ENCODE assay signal across 15 cellular contexts in genomic region chr3:170078620-170079281, GRCh38.
DNase-seq lines count a peak whose midpoint lies in the region; TF ChIP-seq lines count a peak whose summit lies in the region.
"Had no signal": no experiment of that assay in that cellular context is flagged by ENCODE, and none has a peak within 500 bp of the region (broad histone marks: within the 10 kb centered on the region; RNA-seq: fewer than 3 reads in every experiment).

No MANE protein-coding gene starts in this region.

- H3K9me3 ChIP-seq in MM.1S (replicated peaks; ENCODE audit: insufficient read depth, low read length) (no peaks in the 10 kb centered on the region), parathyroid adenoma (ENCODE audit: control insufficient read depth, low read length) (no peaks in the 10 kb centered on the region)
- H3K9me3 ChIP-seq: heart left ventricle had no signal

- H3K27ac ChIP-seq in MM.1S (ENCODE audit: low read length) (no peak overlapping the region), parathyroid adenoma (peak overlapping the region; percentile 77)
- H3K27ac ChIP-seq: cardiac muscle cell, heart left ventricle had no signal

- H3K79me2 ChIP-seq in MM.1S (ENCODE audit: low read length) = no peaks in the 10 kb centered on the region
- H3K79me2 ChIP-seq in parathyroid adenoma = peaks cover 20% of the 10 kb centered on the region

- H3K4me2 ChIP-seq in MM.1S (ENCODE audit: low read depth, low read length) (no peak overlapping the region), parathyroid adenoma (ENCODE audit: low read length) (peak overlapping the region; percentile 20)

- no peak overlapping the region for H3K9ac ChIP-seq in MM.1S (ENCODE audit: low read length)
- no peak overlapping the region for H3K9ac ChIP-seq in parathyroid adenoma

- no peaks in the 10 kb centered on the region for H3K4me1 ChIP-seq in MM.1S (ENCODE audit: low read length)
- H3K4me1 ChIP-seq in parathyroid adenoma = peaks cover 46% of the 10 kb centered on the region

- no peaks in the 10 kb centered on the region for H3K9me2 ChIP-seq in MM.1S (replicated peaks; ENCODE audit: insufficient read depth, low read length)

- H2AFZ ChIP-seq in MM.1S (ENCODE audit: low read length) (no peak overlapping the region), parathyroid adenoma (no peak overlapping the region)

- no peak overlapping the region for H3K4me3 ChIP-seq in GM12864 (ENCODE audit: low read depth, low read length)
- H3K4me3 ChIP-seq in MM.1S (ENCODE audit: low read length) = no peak overlapping the region
- H3K4me3 ChIP-seq in choroid plexus epithelial cell (ENCODE audit: low read depth, low read length) = no peak overlapping the region
- no peak overlapping the region for H3K4me3 ChIP-seq in parathyroid adenoma (ENCODE audit: low read depth, low read length)
- H3K4me3 ChIP-seq: cardiac muscle cell, heart left ventricle had no signal

- no peaks in the 10 kb centered on the region; the same call in 1 of the 2 replicates for H4K20me1 ChIP-seq in MM.1S (ENCODE audit: insufficient read depth, low read length)

- peaks cover 10% of the 10 kb centered on the region; the same call in 1 of the 2 replicates for H3F3A ChIP-seq in MM.1S (ENCODE audit: insufficient read depth, low read length)

- H3K36me3 ChIP-seq in MM.1S (replicated peaks; ENCODE audit: insufficient read depth, low read length) = peaks cover 3% of the 10 kb centered on the region; the same call in 1 of the 2 replicates
- no peaks in the 10 kb centered on the region for H3K36me3 ChIP-seq in parathyroid adenoma (ENCODE audit: control insufficient read depth, insufficient read depth, low read length)
- H3K36me3 ChIP-seq: cardiac muscle cell had no signal

- H3K27me3 ChIP-seq in MM.1S (replicated peaks; ENCODE audit: insufficient read depth, low read length) (no peaks in the 10 kb centered on the region), parathyroid adenoma (ENCODE audit: control insufficient read depth, insufficient read depth, low read length) (no peaks in the 10 kb centered on the region)
- H3K27me3 ChIP-seq: cardiac muscle cell, heart left ventricle had no signal

- TF ChIP-seq CTCF in GM12864 (IDR thresholded peaks at IDR 0.05; ENCODE audit: low read depth, low read length, missing control alignments) (peak; percentile 4), MM.1S (IDR thresholded peaks at IDR 0.05; ENCODE audit: low read length) (peak; percentile 22; the same call in 1 of the 2 replicates), choroid plexus epithelial cell (conservative IDR thresholded peaks at IDR 0.05; ENCODE audit: low read depth, low read length) (peak; percentile 22), parathyroid adenoma (IDR thresholded peaks at IDR 0.05) (no peak)

- DNase-seq in GM12864 (ENCODE audit: low read depth) (no peak), MM.1S (no peak), choroid plexus epithelial cell (ENCODE audit: low read depth) (peak; percentile 15), NCI-H1417 (lab: John Stamatoyannopoulos, UW) (no peak), LoVo (ENCODE audit: low spot score) (no peak)
- no peak for DNase-seq in stimulated activated CD4-positive, alpha-beta T cell treated with anti-CD3 and anti-CD28 coated beads, Interleukin-15, amount 100 ng/mL, for 24 hours
- DNase-seq: activated CD8-positive, alpha-beta memory T cell treated with anti-CD3 and anti-CD28 coated beads, Interleukin-2, amount 50 U/mL, for 4 hours; activated naive CD4-positive, alpha-beta T cell treated with anti-CD3 and anti-CD28 coated beads, Interleukin-2, amount 50 U/mL, for 16 hours; heart left ventricle; left ventricle myocardium superior; natural killer cell; NCI-H1694 treated with DMSO at 0.1 percent for 48 hours; NCI-H526 treated with DMSO at 0.1 percent for 48 hours had no signal
